In the genomic region with DNA sequence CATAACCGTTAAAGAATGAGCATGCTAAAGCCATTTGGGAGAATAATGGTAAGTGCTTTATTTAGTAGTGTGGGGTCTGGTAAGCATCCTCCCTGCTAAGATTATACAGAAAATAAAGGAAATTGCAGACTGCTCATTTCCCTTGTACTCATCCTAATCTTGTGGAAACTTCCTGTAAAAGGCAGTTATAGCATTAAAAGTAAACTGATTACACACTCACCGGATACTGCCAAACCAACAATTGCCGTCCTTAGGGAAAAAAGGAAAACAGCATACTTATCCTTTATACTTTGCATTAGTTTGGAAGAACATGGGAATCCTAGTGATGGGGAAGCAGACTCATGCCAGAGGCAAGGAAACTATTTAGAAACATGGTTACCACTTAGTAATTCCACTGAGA, we compare ENCODE assay signal across 33 cellular contexts.
"Had no signal": no experiment of that assay in that cellular context is flagged by ENCODE, and none has a peak within 500 bp of the region (broad histone marks: within the 10 kb centered on the region; RNA-seq: fewer than 3 reads in every experiment).

No MANE protein-coding gene starts in this region.

- ATAC-seq: activated CD4-positive, CD25-positive, alpha-beta regulatory T cell treated with anti-CD3 and anti-CD28 coated beads, Interleukin-2, amount 50 U/mL, for 24 hours; body of pancreas; left cardiac atrium; naive thymus-derived CD8-positive, alpha-beta T cell; stimulated activated effector memory CD8-positive, alpha-beta T cell treated with anti-CD3 and anti-CD28 coated beads, Interleukin-12 subunit alpha, Interleukin-12 subunit beta, amount 100 ng/mL, for 72 hours; T-helper 17 cell had no signal

- H3K27ac ChIP-seq: body of pancreas, cardiac muscle cell, colonic mucosa, dorsolateral prefrontal cortex, neural progenitor cell, sigmoid colon, uterus, WERI-Rb-1 had no signal

- H3K4me3 Mint-ChIP-seq: activated naive CD8-positive, alpha-beta T cell; memory B cell; naive thymus-derived CD8-positive, alpha-beta T cell; neural progenitor cell; stimulated activated effector memory CD8-positive, alpha-beta T cell treated with anti-CD3 and anti-CD28 coated beads, Interleukin-12 subunit alpha, Interleukin-12 subunit beta, amount 100 ng/mL, for 72 hours; stimulated activated naive CD8-positive, alpha-beta T cell treated with anti-CD3 and anti-CD28 coated beads, Interleukin-15, Interleukin-2, amounts not matched to agents 100 ng/mL and 50 ng/mL, for 24 hours; T-helper 17 cell; type B pancreatic cell had no signal

- H3K4me3 ChIP-seq: body of pancreas, cardiac muscle cell, colonic mucosa, dorsolateral prefrontal cortex, neural progenitor cell, sigmoid colon, uterus had no signal

- H3K9me3 ChIP-seq: body of pancreas, colonic mucosa, sigmoid colon, uterus had no signal

- H3K9ac ChIP-seq: neural progenitor cell had no signal

- H3K36me3 Mint-ChIP-seq: activated naive CD8-positive, alpha-beta T cell; memory B cell; naive thymus-derived CD8-positive, alpha-beta T cell; neural progenitor cell; stimulated activated effector memory CD8-positive, alpha-beta T cell treated with anti-CD3 and anti-CD28 coated beads, Interleukin-12 subunit alpha, Interleukin-12 subunit beta, amount 100 ng/mL, for 72 hours; type B pancreatic cell had no signal

- H3K27me3 ChIP-seq: body of pancreas, cardiac muscle cell, colonic mucosa, dorsolateral prefrontal cortex, neural progenitor cell, sigmoid colon, uterus had no signal

- H3K4me2 ChIP-seq: neural progenitor cell had no signal

- H3K9me3 Mint-ChIP-seq: memory B cell; naive thymus-derived CD8-positive, alpha-beta T cell; neural progenitor cell; stimulated activated effector memory CD8-positive, alpha-beta T cell treated with anti-CD3 and anti-CD28 coated beads, Interleukin-12 subunit alpha, Interleukin-12 subunit beta, amount 100 ng/mL, for 72 hours; stimulated activated naive CD8-positive, alpha-beta T cell treated with anti-CD3 and anti-CD28 coated beads, Interleukin-15, Interleukin-2, amounts not matched to agents 100 ng/mL and 50 ng/mL, for 24 hours; type B pancreatic cell had no signal

- H2AFZ ChIP-seq: neural progenitor cell had no signal

- DNase-seq: activated CD4-positive, alpha-beta T cell treated with anti-CD3 and anti-CD28 coated beads for 48 hours; activated CD4-positive, alpha-beta T cell treated with anti-CD3 and anti-CD28 coated beads, Interleukin-2, amount 50 U/mL, for 48 hours; activated CD8-positive, alpha-beta memory T cell treated with anti-CD3 and anti-CD28 coated beads for 24 hours; activated effector memory CD4-positive, alpha-beta T cell treated with Interleukin-2 at 50 U/mL for 16 hours; activated naive CD4-positive, alpha-beta T cell treated with Interleukin-2 at 50 U/mL for 16 hours; aorta; body of pancreas; cerebellar nuclear complex; colonic mucosa; dorsolateral prefrontal cortex; effector memory CD4-positive, alpha-beta T cell; erythroblast; foreskin fibroblast; head of caudate nucleus; hippocampal formation; left cardiac atrium; naive thymus-derived CD8-positive, alpha-beta T cell; posterior cingulate gyrus; sigmoid colon; small intestine; stimulated activated CD4-positive, alpha-beta T cell treated with anti-CD3 and anti-CD28 coated beads, Interleukin-4, amount 100 ng/mL, for 24 hours; T-helper 17 cell; T1000; uterus; WERI-Rb-1 had no signal

- H3K4me1 ChIP-seq: colonic mucosa, uterus had no signal

- H3K27ac Mint-ChIP-seq: activated naive CD8-positive, alpha-beta T cell; memory B cell; naive thymus-derived CD8-positive, alpha-beta T cell; neural progenitor cell; stimulated activated effector memory CD8-positive, alpha-beta T cell treated with anti-CD3 and anti-CD28 coated beads, Interleukin-12 subunit alpha, Interleukin-12 subunit beta, amount 100 ng/mL, for 72 hours; stimulated activated naive CD8-positive, alpha-beta T cell treated with anti-CD3 and anti-CD28 coated beads, Interleukin-15, Interleukin-2, amounts not matched to agents 100 ng/mL and 50 ng/mL, for 24 hours; T-helper 17 cell; type B pancreatic cell had no signal

- H3K36me3 ChIP-seq: cardiac muscle cell, colonic mucosa, neural progenitor cell, sigmoid colon, uterus, WERI-Rb-1 had no signal
